ENCODE assay signal across 21 cellular contexts in the genomic region with DNA sequence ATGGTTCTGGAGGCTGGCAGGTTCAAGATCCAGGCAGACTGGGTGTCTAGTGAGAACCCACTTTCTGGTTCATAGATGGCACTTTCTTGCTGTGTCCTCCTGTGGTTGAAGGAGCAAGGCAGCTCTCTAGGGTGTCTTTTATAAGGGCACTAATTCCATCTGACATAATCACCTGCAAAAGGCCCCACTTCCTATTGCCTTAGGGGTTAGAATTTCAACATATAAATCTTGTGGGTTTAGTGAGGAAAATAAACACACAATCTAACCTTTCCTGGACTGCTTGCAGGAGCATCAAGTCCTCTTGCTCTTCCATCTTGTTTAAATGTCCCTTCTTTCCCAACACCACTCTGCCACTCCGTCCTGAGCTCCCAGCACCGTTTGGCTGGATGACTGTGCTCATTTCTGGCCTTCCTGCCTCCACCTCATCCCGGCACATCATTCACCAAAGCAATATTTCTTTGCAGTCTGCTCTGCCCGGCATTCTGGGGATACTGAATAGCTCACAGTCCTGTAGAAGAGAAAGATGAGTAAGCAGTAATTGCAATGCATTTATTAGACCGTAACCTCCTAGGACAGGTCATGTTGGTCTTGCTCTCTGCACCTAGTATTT.
DNase-seq lines count a peak whose midpoint lies in the region; TF ChIP-seq lines count a peak whose summit lies in the region.
"Had no signal": no experiment of that assay in that cellular context is flagged by ENCODE, and none has a peak within 500 bp of the region (broad histone marks: within the 10 kb centered on the region; RNA-seq: fewer than 3 reads in every experiment).

No MANE protein-coding gene starts in this region.

- intact Hi-C loops in tibial artery (cut with DNase I; ENCODE audit: low total_unique reads) = no loop called here

- TF ChIP-seq CTCF in epithelial cell of proximal tubule (conservative IDR thresholded peaks at IDR 0.05; ENCODE audit: low read depth, low read length) = no peak
- no peak for TF ChIP-seq CTCF in tibial artery (IDR thresholded peaks at IDR 0.05)

- no peak overlapping the region for H3K4me3 ChIP-seq in epithelial cell of proximal tubule (ENCODE audit: low read depth, low read length)
- no peak overlapping the region for H3K4me3 ChIP-seq in tibial artery
- H3K4me3 ChIP-seq: left lung, right atrium auricular region had no signal

- H3K27ac ChIP-seq in tibial artery = no peak overlapping the region
- H3K27ac ChIP-seq: epithelial cell of prostate, left lung, right atrium auricular region had no signal

- H3K27me3 ChIP-seq in tibial artery = no peaks in the 10 kb centered on the region
- H3K27me3 ChIP-seq: left lung, right atrium auricular region had no signal

- DNase-seq in NOMO-1 (lab: John Stamatoyannopoulos, UW; ENCODE audit: unreplicated experiment in 2 of 2) (peak; percentile 18 to 35), NOMO-1 treated with dmso at 0.1 percent for 144 hours (lab: John Stamatoyannopoulos, UW; ENCODE audit: unreplicated experiment) (no peak), NOMO-1 treated with DMSO at 0.1 percent for 48 hours (lab: John Stamatoyannopoulos, UW; ENCODE audit: unreplicated experiment) (peak; percentile 32), epithelial cell of proximal tubule (ENCODE audit: low read depth) (peak; percentile 45), renal cortical epithelial cell (ENCODE audit: low read depth) (peak; percentile 67), tibial artery (no peak), RKO (ENCODE audit: low spot score) (no peak), cerebellum (ENCODE audit: low spot score) (no peak)
- DNase-seq: activated CD8-positive, alpha-beta T cell treated with anti-CD3 and anti-CD28 coated beads for 36 hours; activated effector memory CD4-positive, alpha-beta T cell treated with Interleukin-2 at 50 U/mL for 16 hours; activated naive CD8-positive, alpha-beta T cell treated with anti-CD3 and anti-CD28 coated beads, Interleukin-2, amount 10 ng/mL, durations not matched to agents 7 days and 5 days; CD8-positive, alpha-beta memory T cell; H7; left lung; mesendoderm; NCI-H1694; NCI-H69; SHP77; stimulated activated CD4-positive, alpha-beta T cell treated with anti-CD3 and anti-CD28 coated beads, Interleukin-2, amount 100 ng/mL, for 48 hours had no signal

- no peaks in the 10 kb centered on the region for H3K36me3 ChIP-seq in tibial artery
- H3K36me3 ChIP-seq: left lung, right atrium auricular region had no signal

- H3K9me3 ChIP-seq in tibial artery = no peaks in the 10 kb centered on the region
- H3K9me3 ChIP-seq: left lung, right atrium auricular region had no signal

- H3K4me1 ChIP-seq in tibial artery = peaks cover 0 to 6% (median 0%) of the 10 kb centered on the region in 4 donors
- H3K4me1 ChIP-seq: right atrium auricular region had no signal

Comparison
In these comparisons a context has a peak if more than half of its experiments do, and no peak if none do; other contexts are left out.
1. DNase-seq: peak in NOMO-1 (2 of 2), NOMO-1 treated with DMSO at 0.1 percent for 48 hours (single experiment), epithelial cell of proximal tubule (single experiment) and renal cortical epithelial cell (single experiment); none in NOMO-1 treated with dmso at 0.1 percent for 144 hours (single experiment), tibial artery (0 of 2), RKO (single experiment) and cerebellum (single experiment).